Comparison of ENCODE assay signal across 1 cellular context in genomic region chr19:53394974-53395839, GRCh38.
A peak's percentile ranks its signal among the peaks of the same experiment; 100 is the strongest.
TF ChIP-seq lines count a peak whose summit lies in the region.

TSS of gene ZNF765 (plus strand) at chr19:53395149. CDS start at chr19:53398016, 2,867 bp downstream.

TF ChIP-seq in K562, 482 proteins besides CTCF, POLR2A, EP300 and RAD21 (continued from another document and continues in another):
- TF ChIP-seq, protein P1, sequence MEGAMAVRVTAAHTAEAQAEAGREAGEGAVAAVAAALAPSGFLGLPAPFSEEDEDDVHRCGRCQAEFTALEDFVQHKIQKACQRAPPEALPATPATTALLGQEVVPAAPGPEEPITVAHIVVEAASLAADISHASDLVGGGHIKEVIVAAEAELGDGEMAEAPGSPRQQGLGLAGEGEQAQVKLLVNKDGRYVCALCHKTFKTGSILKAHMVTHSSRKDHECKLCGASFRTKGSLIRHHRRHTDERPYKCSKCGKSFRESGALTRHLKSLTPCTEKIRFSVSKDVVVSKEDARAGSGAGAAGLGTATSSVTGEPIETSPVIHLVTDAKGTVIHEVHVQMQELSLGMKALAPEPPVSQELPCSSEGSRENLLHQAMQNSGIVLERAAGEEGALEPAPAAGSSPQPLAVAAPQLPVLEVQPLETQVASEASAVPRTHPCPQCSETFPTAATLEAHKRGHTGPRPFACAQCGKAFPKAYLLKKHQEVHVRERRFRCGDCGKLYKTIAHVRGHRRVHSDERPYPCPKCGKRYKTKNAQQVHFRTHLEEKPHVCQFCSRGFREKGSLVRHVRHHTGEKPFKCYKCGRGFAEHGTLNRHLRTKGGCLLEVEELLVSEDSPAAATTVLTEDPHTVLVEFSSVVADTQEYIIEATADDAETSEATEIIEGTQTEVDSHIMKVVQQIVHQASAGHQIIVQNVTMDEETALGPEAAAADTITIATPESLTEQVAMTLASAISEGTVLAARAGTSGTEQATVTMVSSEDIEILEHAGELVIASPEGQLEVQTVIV (CRISPR knock-in tag; IDR thresholded peaks at IDR 0.05; ENCODE audit: borderline replicate concordance): no peak
- no peak for TF ChIP-seq COPS2 (conservative IDR thresholded peaks at IDR 0.05)
- TF ChIP-seq, protein P2, sequence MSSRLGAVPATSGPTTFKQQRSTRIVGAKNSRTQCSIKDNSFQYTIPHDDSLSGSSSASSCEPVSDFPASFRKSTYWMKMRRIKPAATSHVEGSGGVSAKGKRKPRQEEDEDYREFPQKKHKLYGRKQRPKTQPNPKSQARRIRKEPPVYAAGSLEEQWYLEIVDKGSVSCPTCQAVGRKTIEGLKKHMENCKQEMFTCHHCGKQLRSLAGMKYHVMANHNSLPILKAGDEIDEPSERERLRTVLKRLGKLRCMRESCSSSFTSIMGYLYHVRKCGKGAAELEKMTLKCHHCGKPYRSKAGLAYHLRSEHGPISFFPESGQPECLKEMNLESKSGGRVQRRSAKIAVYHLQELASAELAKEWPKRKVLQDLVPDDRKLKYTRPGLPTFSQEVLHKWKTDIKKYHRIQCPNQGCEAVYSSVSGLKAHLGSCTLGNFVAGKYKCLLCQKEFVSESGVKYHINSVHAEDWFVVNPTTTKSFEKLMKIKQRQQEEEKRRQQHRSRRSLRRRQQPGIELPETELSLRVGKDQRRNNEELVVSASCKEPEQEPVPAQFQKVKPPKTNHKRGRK (tag; IDR thresholded peaks at IDR 0.05): no peak
- no peak for TF ChIP-seq ZBTB11 (CRISPR knock-in tag; IDR thresholded peaks at IDR 0.05)
- TF ChIP-seq IRF2 (CRISPR knock-in tag; IDR thresholded peaks at IDR 0.05): no peak
- TF ChIP-seq UBTF (IDR thresholded peaks at IDR 0.05; ENCODE audit: borderline replicate concordance in 1 of 2, low read depth in 2 of 2, low read length in 2 of 2): 0 out of 4 replicates have a peak, but pooled peaks of 1 of the 2 experiments have one; percentile 18
- TF ChIP-seq RB1 (IDR thresholded peaks at IDR 0.05; ENCODE audit: low read depth): peak; percentile 28; the same call in 1 of the 2 replicates
- TF ChIP-seq TSC22D4 (tag; IDR thresholded peaks at IDR 0.05): no peak
- peak; percentile 57 for TF ChIP-seq MGA (IDR thresholded peaks at IDR 0.05)
- no peak for TF ChIP-seq NR4A1 (CRISPR knock-in tag; IDR thresholded peaks at IDR 0.05)
- TF ChIP-seq NR4A1 (tag; IDR thresholded peaks at IDR 0.05): no peak
- TF ChIP-seq, protein P3, sequence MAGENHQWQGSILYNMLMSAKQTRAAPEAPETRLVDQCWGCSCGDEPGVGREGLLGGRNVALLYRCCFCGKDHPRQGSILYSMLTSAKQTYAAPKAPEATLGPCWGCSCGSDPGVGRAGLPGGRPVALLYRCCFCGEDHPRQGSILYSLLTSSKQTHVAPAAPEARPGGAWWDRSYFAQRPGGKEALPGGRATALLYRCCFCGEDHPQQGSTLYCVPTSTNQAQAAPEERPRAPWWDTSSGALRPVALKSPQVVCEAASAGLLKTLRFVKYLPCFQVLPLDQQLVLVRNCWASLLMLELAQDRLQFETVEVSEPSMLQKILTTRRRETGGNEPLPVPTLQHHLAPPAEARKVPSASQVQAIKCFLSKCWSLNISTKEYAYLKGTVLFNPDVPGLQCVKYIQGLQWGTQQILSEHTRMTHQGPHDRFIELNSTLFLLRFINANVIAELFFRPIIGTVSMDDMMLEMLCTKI (IDR thresholded peaks at IDR 0.05; ENCODE audit: partially characterized antibody): no peak
- TF ChIP-seq ZNF583 (CRISPR knock-in tag; IDR thresholded peaks at IDR 0.05): no peak
- TF ChIP-seq NR3C1 (CRISPR knock-in tag; IDR thresholded peaks at IDR 0.05): no peak
- TF ChIP-seq DNMT1 (IDR thresholded peaks at IDR 0.05): no peak
- TF ChIP-seq EHMT2 (IDR thresholded peaks at IDR 0.05): no peak
- no peak for TF ChIP-seq RFX5 (IDR thresholded peaks at IDR 0.05; ENCODE audit: low read depth, low read length)
- no peak for TF ChIP-seq CBX3 (IDR thresholded peaks at IDR 0.05; ENCODE audit: borderline replicate concordance in 1 of 2, low read length in 2 of 2)
- TF ChIP-seq ZFX (CRISPR knock-in tag; IDR thresholded peaks at IDR 0.05): 0 out of 2 replicates have a peak, but pooled peaks have one; percentile 8
- no peak for TF ChIP-seq MYNN (IDR thresholded peaks at IDR 0.05)
- no peak for TF ChIP-seq MYNN (CRISPR knock-in tag; IDR thresholded peaks at IDR 0.05)
- peak in 1 of 2 experiments; percentile 73 for TF ChIP-seq E2F6 (IDR thresholded peaks at IDR 0.05; ENCODE audit: borderline replicate concordance in 1 of 2, extremely low read depth in 1 of 2, insufficient read depth in 1 of 2, insufficient read length in 1 of 2, low read depth in 1 of 2, low read length in 1 of 2, poor library complexity in 1 of 2, severe bottlenecking in 1 of 2)
- TF ChIP-seq BRD9 (IDR thresholded peaks at IDR 0.05; ENCODE audit: low read depth, partially characterized antibody): no peak
- no peak for TF ChIP-seq RAD51 (IDR thresholded peaks at IDR 0.05; ENCODE audit: borderline replicate concordance, low read depth)
- no peak for TF ChIP-seq HOMEZ (CRISPR knock-in tag; IDR thresholded peaks at IDR 0.05)
- TF ChIP-seq RBFOX2 (IDR thresholded peaks at IDR 0.05; ENCODE audit: low read depth, low read length): peak; percentile 75
- TF ChIP-seq ARID2 (IDR thresholded peaks at IDR 0.05): no peak
- peak; percentile 82 for TF ChIP-seq SAP30 (IDR thresholded peaks at IDR 0.05; ENCODE audit: borderline replicate concordance, insufficient read depth, low read depth, low read length, poor library complexity, severe bottlenecking)
- TF ChIP-seq ASH1L (IDR thresholded peaks at IDR 0.05; ENCODE audit: borderline replicate concordance, low read depth, partially characterized antibody): peak; percentile 61
- TF ChIP-seq FUS (optimal IDR thresholded peaks at IDR 0.05; ENCODE audit: low read depth, low read length): no peak
